Comparison of ENCODE assay signal across 1 cellular context in genomic region chr2:47539228-47539627, GRCh38.
TF ChIP-seq lines count a peak whose summit lies in the region.

No MANE protein-coding gene starts in this region.

TF ChIP-seq in IMR-90, 13 proteins besides CTCF, POLR2A, EP300 and RAD21 (continued from another document):
- TF ChIP-seq MXI1 (IDR thresholded peaks at IDR 0.05; ENCODE audit: borderline replicate concordance, low read depth, low read length): no peak
- TF ChIP-seq RFX5 (IDR thresholded peaks at IDR 0.05; ENCODE audit: low read depth, low read length): no peak
- TF ChIP-seq MAZ (IDR thresholded peaks at IDR 0.05; ENCODE audit: borderline replicate concordance, low read depth, low read length): no peak
- TF ChIP-seq USF2 (IDR thresholded peaks at IDR 0.05; ENCODE audit: low read depth, low read length): no peak
- no peak for TF ChIP-seq MAFK (IDR thresholded peaks at IDR 0.05; ENCODE audit: low read depth, low read length)
- TF ChIP-seq CEBPB (IDR thresholded peaks at IDR 0.05; ENCODE audit: low read depth, low read length): no peak
- TF ChIP-seq SMC3 (IDR thresholded peaks at IDR 0.05; ENCODE audit: low read depth, low read length): no peak
- no peak for TF ChIP-seq NFE2L2 (IDR thresholded peaks at IDR 0.05; ENCODE audit: low read depth, low read length)
- no peak for TF ChIP-seq RCOR1 (IDR thresholded peaks at IDR 0.05; ENCODE audit: insufficient replicate concordance, low read length)
- no peak for TF ChIP-seq BHLHE40 (IDR thresholded peaks at IDR 0.05; ENCODE audit: low read depth, low read length)
- TF ChIP-seq CHD1 (IDR thresholded peaks at IDR 0.05; ENCODE audit: low read depth, low read length): no peak
- TF ChIP-seq ELK1 (IDR thresholded peaks at IDR 0.05; ENCODE audit: borderline replicate concordance, low read depth, low read length): no peak
TF ChIP-seq in IMR-90: peak in this region for 0.
